In the genomic region with DNA sequence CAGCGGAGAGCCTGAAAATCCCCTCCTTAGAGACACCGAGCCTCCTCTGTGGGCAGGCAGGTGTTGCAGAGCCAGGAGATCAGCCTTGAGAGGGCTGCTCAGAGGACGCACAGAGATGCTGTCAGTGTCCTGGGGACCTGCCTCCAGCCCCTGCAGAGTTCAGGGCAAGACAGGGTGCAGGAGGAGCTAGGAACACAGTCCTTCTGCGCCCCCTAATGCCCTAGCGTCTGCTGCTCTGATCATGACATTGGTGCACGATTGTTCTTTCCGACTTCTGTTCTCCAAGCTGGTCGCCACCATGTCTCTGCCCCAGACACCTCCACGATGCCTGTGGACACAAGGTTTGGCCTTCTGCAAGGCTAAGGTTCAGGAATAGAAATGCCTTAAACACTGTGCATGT, we compare ENCODE assay signal across 1 cellular context.
A peak's percentile ranks its signal among the peaks of the same experiment; 100 is the strongest.
TF ChIP-seq lines count a peak whose summit lies in the region.

No MANE protein-coding gene starts in this region.

TF ChIP-seq in K562, 482 proteins besides CTCF, POLR2A, EP300 and RAD21:
- TF ChIP-seq ARID2 (IDR thresholded peaks at IDR 0.05) (peak; percentile 46; the same call in 1 of the 2 replicates), KLF1 (tag; IDR thresholded peaks at IDR 0.05) (no peak), SMC3 (conservative IDR thresholded peaks at IDR 0.05; ENCODE audit: insufficient read depth, low read depth, low read length) (0 out of 2 replicates have a peak, but pooled peaks have one; percentile 35)
